In genomic region chr3:25090869-25091453, GRCh38 we compare ENCODE assay signal across 29 cellular contexts.
"Had no signal": no experiment of that assay in that cellular context is flagged by ENCODE, and none has a peak within 500 bp of the region (broad histone marks: within the 10 kb centered on the region; RNA-seq: fewer than 3 reads in every experiment).

No MANE protein-coding gene starts in this region.

- H3K27me3 Mint-ChIP-seq: activated CD4-positive, alpha-beta memory T cell treated with anti-CD3 and anti-CD28 coated beads, Interleukin-2, amount 10 ng/mL, durations not matched to agents 7 days and 5 days; activated CD4-positive, alpha-beta T cell treated with anti-CD3 and anti-CD28 coated beads, Interleukin-2, amount 10 ng/mL, durations not matched to agents 7 days and 5 days; activated T-cell treated with anti-CD3 and anti-CD28 coated beads, Interleukin-2, amount 50 U/mL, for 24 hours; central memory CD8-positive, alpha-beta T cell; dendritic cell treated with granulocyte-macrophage colony-stimulating factor and Interleukin-4, amounts not matched to agents 40 ng/mL and 50 ng/mL, for 4 days; stimulated activated naive CD8-positive, alpha-beta T cell treated with anti-CD3 and anti-CD28 coated beads, Interleukin-15, amount 100 ng/mL, for 72 hours; T-helper 17 cell had no signal

- H3K4me1 Mint-ChIP-seq: activated CD4-positive, alpha-beta memory T cell treated with anti-CD3 and anti-CD28 coated beads, Interleukin-2, amount 10 ng/mL, durations not matched to agents 7 days and 5 days; activated CD4-positive, alpha-beta T cell treated with anti-CD3 and anti-CD28 coated beads, Interleukin-2, amount 10 ng/mL, durations not matched to agents 7 days and 5 days; central memory CD8-positive, alpha-beta T cell; stimulated activated effector memory CD8-positive, alpha-beta T cell treated with anti-CD3 and anti-CD28 coated beads, Interleukin-12 subunit alpha, Interleukin-12 subunit beta, amount 100 ng/mL, for 72 hours; stimulated activated naive CD8-positive, alpha-beta T cell treated with anti-CD3 and anti-CD28 coated beads, Interleukin-15, amount 100 ng/mL, for 72 hours; T-helper 17 cell had no signal

- H3K27me3 ChIP-seq: foreskin keratinocyte, sigmoid colon, tibial artery had no signal

- H3K79me2 ChIP-seq: parathyroid adenoma had no signal

- H3K4me3 Mint-ChIP-seq: activated CD4-positive, alpha-beta memory T cell treated with anti-CD3 and anti-CD28 coated beads, Interleukin-2, amount 10 ng/mL, durations not matched to agents 7 days and 5 days; activated CD4-positive, alpha-beta T cell treated with anti-CD3 and anti-CD28 coated beads, Interleukin-2, amount 10 ng/mL, durations not matched to agents 7 days and 5 days; activated T-cell treated with anti-CD3 and anti-CD28 coated beads, Interleukin-2, amount 50 U/mL, for 24 hours; central memory CD8-positive, alpha-beta T cell; dendritic cell treated with granulocyte-macrophage colony-stimulating factor and Interleukin-4, amounts not matched to agents 40 ng/mL and 50 ng/mL, for 4 days; endodermal cell; nephron progenitor cell; stimulated activated effector memory CD8-positive, alpha-beta T cell treated with anti-CD3 and anti-CD28 coated beads, Interleukin-12 subunit alpha, Interleukin-12 subunit beta, amount 100 ng/mL, for 72 hours; stimulated activated naive CD8-positive, alpha-beta T cell treated with anti-CD3 and anti-CD28 coated beads, Interleukin-15, amount 100 ng/mL, for 72 hours; T-helper 17 cell had no signal

- H3K4me1 ChIP-seq: foreskin keratinocyte, left ventricle myocardium inferior, parathyroid adenoma, psoas muscle, sigmoid colon, tibial artery, upper lobe of right lung had no signal

- H3K9me3 ChIP-seq: psoas muscle, sigmoid colon, tibial artery, upper lobe of right lung had no signal

- H3K36me3 ChIP-seq: left ventricle myocardium inferior, sigmoid colon, tibial artery, upper lobe of right lung had no signal

- H3K9ac ChIP-seq: parathyroid adenoma had no signal

- H3K9me3 Mint-ChIP-seq: activated CD4-positive, alpha-beta memory T cell treated with anti-CD3 and anti-CD28 coated beads, Interleukin-2, amount 10 ng/mL, durations not matched to agents 7 days and 5 days; activated CD4-positive, alpha-beta T cell treated with anti-CD3 and anti-CD28 coated beads, Interleukin-2, amount 10 ng/mL, durations not matched to agents 7 days and 5 days; endodermal cell had no signal

- DNase-seq: activated CD4-positive, alpha-beta memory T cell treated with anti-CD3 and anti-CD28 coated beads, Interleukin-2, amount 10 ng/mL, durations not matched to agents 7 days and 5 days; activated CD4-positive, alpha-beta T cell treated with anti-CD3 and anti-CD28 coated beads for 1 hour; activated CD4-positive, alpha-beta T cell treated with anti-CD3 and anti-CD28 coated beads, Interleukin-2, amount 10 ng/mL, durations not matched to agents 7 days and 5 days; activated CD8-positive, alpha-beta memory T cell treated with anti-CD3 and anti-CD28 coated beads, Interleukin-2, amount 50 U/mL, for 48 hours; activated gamma-delta T cell treated with Interleukin-2 at 50 U/mL for 16 hours; activated naive CD4-positive, alpha-beta T cell treated with anti-CD3 and anti-CD28 coated beads, Interleukin-2, amount 50 U/mL, for 16 hours; activated T-cell treated with anti-CD3 and anti-CD28 coated beads, Interleukin-2, amount 50 U/mL, for 24 hours; amygdala; endodermal cell; foreskin keratinocyte; left ventricle myocardium inferior; nephron progenitor cell; nucleus accumbens; psoas muscle; sigmoid colon; small intestine; stimulated activated CD4-positive, alpha-beta T cell treated with anti-CD3 and anti-CD28 coated beads, Interleukin-4, amount 100 ng/mL, for 24 hours; stimulated activated naive CD8-positive, alpha-beta T cell treated with anti-CD3 and anti-CD28 coated beads, Interleukin-15, amount 100 ng/mL, for 72 hours; substantia nigra; T-helper 17 cell; T1000; tibial artery; upper lobe of right lung had no signal

- ATAC-seq: esophagus mucosa; foreskin keratinocyte; psoas muscle; stimulated activated effector memory CD8-positive, alpha-beta T cell treated with anti-CD3 and anti-CD28 coated beads, Interleukin-12 subunit alpha, Interleukin-12 subunit beta, amount 100 ng/mL, for 72 hours; stimulated activated naive CD8-positive, alpha-beta T cell treated with anti-CD3 and anti-CD28 coated beads, Interleukin-15, amount 100 ng/mL, for 72 hours; T-helper 17 cell; upper lobe of right lung had no signal

- H3K27ac ChIP-seq: foreskin keratinocyte, left ventricle myocardium inferior, parathyroid adenoma, psoas muscle, tibial artery, upper lobe of right lung had no signal

- H3K4me3 ChIP-seq: left ventricle myocardium inferior, lung, psoas muscle, sigmoid colon, tibial artery, upper lobe of right lung had no signal

- H3K27ac Mint-ChIP-seq: activated CD4-positive, alpha-beta memory T cell treated with anti-CD3 and anti-CD28 coated beads, Interleukin-2, amount 10 ng/mL, durations not matched to agents 7 days and 5 days; activated CD4-positive, alpha-beta T cell treated with anti-CD3 and anti-CD28 coated beads, Interleukin-2, amount 10 ng/mL, durations not matched to agents 7 days and 5 days; activated T-cell treated with anti-CD3 and anti-CD28 coated beads, Interleukin-2, amount 50 U/mL, for 24 hours; dendritic cell treated with granulocyte-macrophage colony-stimulating factor and Interleukin-4, amounts not matched to agents 40 ng/mL and 50 ng/mL, for 4 days; endodermal cell; nephron progenitor cell; stimulated activated effector memory CD8-positive, alpha-beta T cell treated with anti-CD3 and anti-CD28 coated beads, Interleukin-12 subunit alpha, Interleukin-12 subunit beta, amount 100 ng/mL, for 72 hours; stimulated activated naive CD8-positive, alpha-beta T cell treated with anti-CD3 and anti-CD28 coated beads, Interleukin-15, amount 100 ng/mL, for 72 hours; T-helper 17 cell had no signal

- H3K36me3 Mint-ChIP-seq: stimulated activated effector memory CD8-positive, alpha-beta T cell treated with anti-CD3 and anti-CD28 coated beads, Interleukin-12 subunit alpha, Interleukin-12 subunit beta, amount 100 ng/mL, for 72 hours had no signal
